Comparison of ENCODE assay signal across 14 cellular contexts in genomic region chr14:92963301-92964123, GRCh38. TPM values are rescaled to one million over a fixed set of nuclear protein-coding genes. Genes with fewer than 3 reads are reported as not detected.
DNase-seq lines count a peak whose midpoint lies in the region; ATAC-seq, FAIRE-seq and TF ChIP-seq lines count a peak whose summit lies in the region.
"Had no signal": no experiment of that assay in that cellular context is flagged by ENCODE, and none has a peak within 500 bp of the region (broad histone marks: within the 10 kb centered on the region; RNA-seq: fewer than 3 reads in every experiment).

No MANE protein-coding gene starts in this region.

- no peaks in the 10 kb centered on the region for H3K27me3 ChIP-seq in sigmoid colon
- H3K27me3 ChIP-seq: testis had no signal

- peak; percentile 27 for FAIRE-seq in islet of Langerhans (lab: Jason Lieb, UNC)

- 60 to 78% methylated on average over 14 of the region's 14 CpGs for WGBS in sigmoid colon, 2 donors

- peak in 3 of 4 donors; percentile 4 to 51 (median 37) for TF ChIP-seq EP300 in sigmoid colon (IDR thresholded peaks at IDR 0.05)

- TF ChIP-seq POLR2A in sigmoid colon (IDR thresholded peaks at IDR 0.05), result no peak

- DNase-seq in NCI-H146 (lab: John Stamatoyannopoulos, UW), result peak; percentile 72
- peak; percentile 48 for DNase-seq in astrocyte of the hippocampus (ENCODE audit: low read depth, low spot score)
- no peak for DNase-seq in sigmoid colon
- no peak for DNase-seq in hepatic stellate cell (ENCODE audit: low spot score)
- no peak for DNase-seq in ecto neural progenitor cell (ENCODE audit: low spot score)
- DNase-seq in omental fat pad (ENCODE audit: low spot score), result no peak
- DNase-seq in NCI-H2196 (lab: John Stamatoyannopoulos, UW; ENCODE audit: unreplicated experiment), result no peak
- DNase-seq: CD4-positive, alpha-beta T cell; endodermal cell; NCI-H2081 treated with DMSO at 0.1 percent for 48 hours; T-helper 1 cell; testis had no signal

- intact Hi-C loops in sigmoid colon (cut with DNase I), result loop anchor here (2.0 kb wide), 1 partner anchor 151 kb away; the partner anchor contains the start of gene ITPK1

- ATAC-seq in omental fat pad (ENCODE audit: low FRiP score), result no peak

- no peak overlapping the region for H3K4me3 ChIP-seq in sigmoid colon
- H3K4me3 ChIP-seq: lung, testis had no signal

- H3K36me3 ChIP-seq in sigmoid colon, result peaks cover 0 to 26% (median 3%) of the 10 kb centered on the region in 4 donors

- TF ChIP-seq CTCF in sigmoid colon (IDR thresholded peaks at IDR 0.05) (no peak), omental fat pad (IDR thresholded peaks at IDR 0.05) (no peak)

- peak overlapping the region; percentile 76 to 89 (median 81) for H3K27ac ChIP-seq in sigmoid colon
- H3K27ac ChIP-seq: testis had no signal

- peaks cover 0 to 50% (median 37%) of the 10 kb centered on the region in 4 donors for H3K4me1 ChIP-seq in sigmoid colon

- H3K9me3 ChIP-seq in sigmoid colon, result no peaks in the 10 kb centered on the region
- H3K9me3 ChIP-seq: testis had no signal

RNA-seq across cellular contexts. Expression of gene CHGA, which starts 40.6 kb away (rescaled TPM):
- 1 to 10 TPM in 3 of 4 donors, under 1 TPM in 1; 0.99 to 5.0 (median 4.5) TPM for total RNA-seq in sigmoid colon
- polyA plus RNA-seq in sigmoid colon, result 10 to 100 TPM; 36.0 to 55.4 (median 37.2) TPM
- total RNA-seq in omental fat pad, result under 1 TPM in 1 of 4 donors, not detected in 3; 0.69 TPM
- total RNA-seq: CD4-positive, alpha-beta T cell had no signal

Comparison
In these comparisons a context has a peak if more than half of its experiments do, and no peak if none do; other contexts are left out.
1. DNase-seq: peak in NCI-H146 (single experiment) and astrocyte of the hippocampus (single experiment); none in sigmoid colon (single experiment), hepatic stellate cell (single experiment), ecto neural progenitor cell (single experiment), omental fat pad (single experiment) and NCI-H2196 (single experiment).